Comparison of ENCODE assay signal across 22 cellular contexts in genomic region chr5:122368845-122369244, GRCh38. TPM values are rescaled to one million over a fixed set of nuclear protein-coding genes. Genes with fewer than 3 reads are reported as not detected.
"Had no signal": no experiment of that assay in that cellular context is flagged by ENCODE, and none has a peak within 500 bp of the region (broad histone marks: within the 10 kb centered on the region; RNA-seq: fewer than 3 reads in every experiment).

No MANE protein-coding gene starts in this region.

- DNase-seq: cortex of kidney; dorsolateral prefrontal cortex; effector CD8-positive, alpha-beta T cell; gastrocnemius medialis; heart right ventricle; hypothalamus; immature natural killer cell; kidney; left cardiac atrium; left ventricle myocardium superior; mesenchymal stem cell; naive B cell; posterior cingulate gyrus; sigmoid colon; stimulated activated CD4-positive, alpha-beta T cell treated with anti-CD3 and anti-CD28 coated beads, Interleukin-12 subunit alpha, Interleukin-12 subunit beta, amount 100 ng/mL, for 4 hours; stimulated activated naive CD4-positive, alpha-beta T cell treated with Interleukin-2 at 50 U/mL for 16 hours; trophoblast cell had no signal

- H3K4me1 ChIP-seq: gastrocnemius medialis, right atrium auricular region had no signal

- H3K4me3 Mint-ChIP-seq: immature natural killer cell, naive B cell had no signal

- H3K36me3 ChIP-seq: gastrocnemius medialis, heart right ventricle, neutrophil, right atrium auricular region, sigmoid colon had no signal

- H3K27ac Mint-ChIP-seq: immature natural killer cell, naive B cell had no signal

- H3K27ac ChIP-seq: gastrocnemius medialis, heart right ventricle, neutrophil, right atrium auricular region, sigmoid colon, skin epidermis had no signal

- H3K9me3 ChIP-seq: gastrocnemius medialis, heart right ventricle, neutrophil, right atrium auricular region, sigmoid colon had no signal

- H3K36me3 Mint-ChIP-seq: immature natural killer cell, naive B cell had no signal

- H3K4me1 Mint-ChIP-seq: immature natural killer cell, naive B cell had no signal

- H3K4me3 ChIP-seq: dorsolateral prefrontal cortex, gastrocnemius medialis, heart right ventricle, lung, right atrium auricular region, sigmoid colon, skin epidermis had no signal

- ATAC-seq: esophagus mucosa, gastrocnemius medialis, left cardiac atrium, left ventricle myocardium superior had no signal

- H3K27me3 ChIP-seq: dorsolateral prefrontal cortex, gastrocnemius medialis, heart right ventricle, neutrophil, right atrium auricular region, sigmoid colon had no signal

- H3K27me3 Mint-ChIP-seq: naive B cell had no signal

RNA-seq across cellular contexts. Expression of gene SNCAIP, which starts 56.8 kb away (rescaled TPM):
- polyA plus RNA-seq: immature natural killer cell had no signal
